ENCODE assay signal across 11 cellular contexts in the genomic region with DNA sequence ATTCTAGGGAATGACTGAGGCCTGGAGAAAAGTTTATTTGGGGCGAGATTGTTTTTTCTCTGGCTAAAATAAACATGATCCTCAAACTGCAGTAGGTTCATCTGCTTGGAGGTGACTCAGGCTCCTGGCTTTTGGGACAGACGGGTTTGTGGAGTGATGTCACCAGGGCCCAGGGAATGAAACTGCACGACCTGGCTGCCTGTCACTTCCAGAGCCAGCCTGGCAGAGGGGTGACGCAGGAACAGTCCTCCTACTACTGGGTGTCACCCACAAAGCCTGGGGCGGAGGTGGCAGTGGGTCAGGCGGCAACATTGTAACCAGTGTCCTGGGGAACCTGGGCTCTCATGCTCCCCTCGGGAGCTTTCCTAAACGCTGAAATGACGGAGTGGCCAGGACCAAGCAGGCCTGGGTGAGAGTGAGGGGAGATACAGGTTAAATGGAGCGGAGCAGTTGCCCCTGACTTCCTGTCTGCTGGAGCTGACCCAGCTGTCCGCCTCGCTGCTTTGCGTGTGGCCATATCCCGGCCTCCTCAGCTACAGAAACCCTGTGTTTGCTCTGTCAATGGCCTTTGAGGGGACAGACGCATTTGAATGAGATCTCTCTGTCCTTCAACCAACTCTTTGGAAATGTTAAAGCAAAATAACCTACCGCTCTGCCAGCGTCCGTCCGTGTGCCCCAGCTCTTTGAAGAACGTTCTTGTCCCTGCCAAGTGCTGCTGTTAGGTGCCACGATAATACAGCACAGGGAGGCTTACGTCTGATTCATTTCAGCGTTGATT. TPM values are rescaled to one million over a fixed set of nuclear protein-coding genes. Genes with fewer than 3 reads are reported as not detected.
DNase-seq lines count a peak whose midpoint lies in the region; ATAC-seq and TF ChIP-seq lines count a peak whose summit lies in the region.
"Had no signal": no experiment of that assay in that cellular context is flagged by ENCODE, and none has a peak within 500 bp of the region (broad histone marks: within the 10 kb centered on the region; RNA-seq: fewer than 3 reads in every experiment).

No MANE protein-coding gene starts in this region.

- H3K9me3 ChIP-seq in RWPE2 (ENCODE audit: severe bottlenecking) (no peaks in the 10 kb centered on the region), osteoblast (ENCODE audit: low read depth, low read length) (no peaks in the 10 kb centered on the region)

- DNase-seq in Caki2 (ENCODE audit: low read depth) (peak; percentile 59), RWPE2 (ENCODE audit: low spot score) (peak; percentile 55), foreskin keratinocyte (no peak), osteoblast (ENCODE audit: insufficient read length, low spot score, missing footprints) (peak; percentile 99), GOT3 (lab: John Stamatoyannopoulos, UW) (no peak), NCI-H446 (lab: John Stamatoyannopoulos, UW) (no peak), NCI-H2107 (lab: John Stamatoyannopoulos, UW) (no peak)
- DNase-seq in activated T-cell treated with anti-CD3 and anti-CD28 coated beads, Interleukin-2, amount 50 U/mL, for 1 hour: no peak
- DNase-seq: activated CD4-positive, alpha-beta T cell treated with anti-CD3 and anti-CD28 coated beads for 4 hours; foreskin melanocyte had no signal

- ATAC-seq in RWPE2 (ENCODE audit: low read depth): no peak; the same call in 2 of the 3 replicates
- peak; percentile 49 for ATAC-seq in foreskin keratinocyte

- H3K27ac ChIP-seq in RWPE2 (ENCODE audit: poor library complexity, severe bottlenecking): peak overlapping the region; percentile 52
- H3K27ac ChIP-seq in foreskin keratinocyte: no peak overlapping the region
- no peak overlapping the region for H3K27ac ChIP-seq in osteoblast (ENCODE audit: low read depth, low read length)
- H3K27ac ChIP-seq: KMS-11 had no signal

- peaks cover 32% of the 10 kb centered on the region for H3K4me1 ChIP-seq in RWPE2 (ENCODE audit: insufficient read depth, poor library complexity, severe bottlenecking)
- peaks cover 6% of the 10 kb centered on the region for H3K4me1 ChIP-seq in foreskin keratinocyte
- H3K4me1 ChIP-seq in osteoblast (ENCODE audit: insufficient read depth, low read length): peaks cover 11% of the 10 kb centered on the region

- in situ Hi-C loops in Caki2 (cut with HindIII; ENCODE audit: low pct_unique_long_range_greater_than_20kb, low sequenced_read_pairs): no loop called here

- H3K79me2 ChIP-seq in osteoblast (ENCODE audit: insufficient read depth, low read length): peaks cover 6% of the 10 kb centered on the region

- no peak overlapping the region for H2AFZ ChIP-seq in osteoblast (ENCODE audit: low read length)

- H3K36me3 ChIP-seq in RWPE2 (ENCODE audit: low read depth) (no peaks in the 10 kb centered on the region), osteoblast (ENCODE audit: insufficient read depth, low read length) (no peaks in the 10 kb centered on the region)

- H3K4me2 ChIP-seq in osteoblast (ENCODE audit: insufficient read depth, low read length): peak overlapping the region; percentile 13
- H3K4me2 ChIP-seq: KMS-11 had no signal

- no peaks in the 10 kb centered on the region for H4K20me1 ChIP-seq in osteoblast (ENCODE audit: insufficient read depth, low read length)

- TF ChIP-seq CTCF in RWPE2 (IDR thresholded peaks at IDR 0.05; ENCODE audit: poor library complexity, severe bottlenecking): no peak
- TF ChIP-seq CTCF in foreskin keratinocyte (conservative IDR thresholded peaks at IDR 0.05): no peak
- no peak for TF ChIP-seq CTCF in osteoblast (IDR thresholded peaks at IDR 0.05; ENCODE audit: extremely low read depth, low read depth, low read length)

- H3K4me3 ChIP-seq in RWPE2 (ENCODE audit: severe bottlenecking): no peak overlapping the region
- H3K4me3 ChIP-seq in osteoblast (ENCODE audit: insufficient read depth, low read length): no peak overlapping the region

- H3K27me3 ChIP-seq in RWPE2 (ENCODE audit: insufficient read depth, poor library complexity, severe bottlenecking) (no peaks in the 10 kb centered on the region), foreskin keratinocyte (no peaks in the 10 kb centered on the region), osteoblast (ENCODE audit: insufficient read depth, low read length) (no peaks in the 10 kb centered on the region)

RNA-seq across cellular contexts. Expression of a gene that starts 6.5 kb away (rescaled TPM):
- 56.1 and 67.4 TPM in 2 replicates for total RNA-seq in Caki2 (2014; rRNA removed; shearing (Covaris generic); ENCODE audit: low replicate concordance)
- total RNA-seq in foreskin keratinocyte (35.0 and 35.9 TPM in 2 replicates), osteoblast (19.4 and 21.0 TPM in 2 replicates)
- 19.7 and 20.6 TPM in 2 replicates for polyA plus RNA-seq in foreskin keratinocyte

RNA-seq across cellular contexts. Expression of a gene that starts 54.2 kb away (rescaled TPM):
- 37.8 and 42.2 TPM in 2 replicates for total RNA-seq in Caki2 (2014; rRNA removed; shearing (Covaris generic); ENCODE audit: low replicate concordance)
- total RNA-seq in foreskin keratinocyte (49.3 and 59.0 TPM in 2 replicates), osteoblast (19.2 and 20.6 TPM in 2 replicates)
- 47.0 and 56.0 TPM in 2 replicates for polyA plus RNA-seq in foreskin keratinocyte

Comparison
In these comparisons a context has a peak if more than half of its experiments do, and no peak if none do; other contexts are left out.
1. DNase-seq: peak in Caki2 (single experiment), RWPE2 (single experiment) and osteoblast (single experiment); none in foreskin keratinocyte (0 of 2), GOT3 (single experiment), NCI-H446 (0 of 2), NCI-H2107 (single experiment) and activated T-cell treated with anti-CD3 and anti-CD28 coated beads, Interleukin-2, amount 50 U/mL, for 1 hour (single experiment).